13 cellular contexts compared by ENCODE assay signal in the genomic region with DNA sequence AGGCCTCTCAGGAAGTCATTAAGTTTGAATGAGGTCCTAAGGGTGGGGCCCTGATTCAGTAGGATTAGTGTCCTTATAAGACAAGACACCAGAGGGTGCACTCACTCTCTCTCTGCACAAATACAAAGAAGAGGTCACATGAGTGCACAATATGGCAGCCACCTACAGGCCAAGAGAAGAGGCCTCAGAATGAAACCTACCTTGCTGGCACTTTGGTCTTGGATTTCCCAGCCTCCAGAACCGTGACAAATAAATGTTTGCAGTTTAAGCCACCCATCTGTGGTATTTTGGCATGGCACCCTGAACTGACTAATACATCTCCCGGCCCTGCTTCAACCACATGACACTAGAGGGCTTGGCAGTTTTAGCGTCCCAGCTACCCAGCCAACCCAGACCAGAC.
DNase-seq lines count a peak whose midpoint lies in the region; ATAC-seq and TF ChIP-seq lines count a peak whose summit lies in the region.
"Had no signal": no experiment of that assay in that cellular context is flagged by ENCODE, and none has a peak within 500 bp of the region (broad histone marks: within the 10 kb centered on the region; RNA-seq: fewer than 3 reads in every experiment).

No MANE protein-coding gene starts in this region.

- peaks cover 4% of the 10 kb centered on the region; the same call in 1 of the 2 replicates for H3K9me3 Mint-ChIP-seq in HFFc6

- no peak overlapping the region for H3K4me3 ChIP-seq in fibroblast of mammary gland (ENCODE audit: control insufficient read depth, low read depth, low read length)
- H3K4me3 ChIP-seq: neural progenitor cell had no signal

- peaks cover 22% of the 10 kb centered on the region for H3K4me1 Mint-ChIP-seq in HFFc6 (ENCODE audit: low read depth)
- H3K4me1 Mint-ChIP-seq: brain, neural progenitor cell had no signal

- H3K36me3 Mint-ChIP-seq in HFFc6 (ENCODE audit: low read depth) = no peaks in the 10 kb centered on the region
- H3K36me3 Mint-ChIP-seq: brain, neural progenitor cell had no signal

- H3K27ac Mint-ChIP-seq in HFFc6 = no peak overlapping the region
- H3K27ac Mint-ChIP-seq: neural progenitor cell had no signal

- DNase-seq in SKM-1 treated with dmso at 0.1 percent for 144 hours (lab: John Stamatoyannopoulos, UW; ENCODE audit: unreplicated experiment) (peak; percentile 9), SKM-1 (lab: John Stamatoyannopoulos, UW; ENCODE audit: unreplicated experiment) (no peak), HFFc6 (no peak), RPMI8226 (peak; percentile 54), fibroblast of mammary gland (ENCODE audit: low read depth) (peak; percentile 47), occipital lobe (lab: John Stamatoyannopoulos, UW) (no peak)
- DNase-seq: left cardiac atrium, NCI-H1092, NCI-H526 treated with DMSO at 0.1 percent for 48 hours had no signal

- no peak for ATAC-seq in GM21515 (IDR thresholded peaks at IDR 0.05; ENCODE audit: unreplicated experiment)
- ATAC-seq in HG02981 (IDR thresholded peaks at IDR 0.05; ENCODE audit: unreplicated experiment) = no peak
- ATAC-seq: left cardiac atrium had no signal

- H3K27me3 Mint-ChIP-seq in HFFc6 (ENCODE audit: insufficient read depth) = peaks cover 17% of the 10 kb centered on the region

- TF ChIP-seq CTCF in HFFc6 (IDR thresholded peaks at IDR 0.05) (peak; percentile 37; the same call in 1 of the 2 replicates), fibroblast of mammary gland (conservative IDR thresholded peaks at IDR 0.05; ENCODE audit: control insufficient read depth, insufficient read depth, low read depth, low read length) (no peak)

- H3K4me3 Mint-ChIP-seq in HFFc6 = no peak overlapping the region
- H3K4me3 Mint-ChIP-seq: brain, neural progenitor cell had no signal

Comparison
In these comparisons a context has a peak if more than half of its experiments do, and no peak if none do; other contexts are left out.
1. DNase-seq: peak in SKM-1 treated with dmso at 0.1 percent for 144 hours (single experiment), RPMI8226 (single experiment) and fibroblast of mammary gland (single experiment); none in SKM-1 (single experiment), HFFc6 (single experiment) and occipital lobe (single experiment).